ENCODE assay signal across 8 cellular contexts in genomic region chr6:37483917-37484785, GRCh38. TPM values are rescaled to one million over a fixed set of nuclear protein-coding genes. Genes with fewer than 3 reads are reported as not detected.
DNase-seq lines count a peak whose midpoint lies in the region; ATAC-seq and TF ChIP-seq lines count a peak whose summit lies in the region.

No MANE protein-coding gene starts in this region.

- no peak overlapping the region for H3K4me3 ChIP-seq in cardiac muscle cell

- peaks cover 22% of the 10 kb centered on the region for H3K4me1 ChIP-seq in cardiac muscle cell (ENCODE audit: low read depth)

- in situ Hi-C loops in SK-MEL-5 (cut with HindIII; ENCODE audit: low pct_unique_long_range_greater_than_20kb, low sequenced_read_pairs): no loop called here

- intact Hi-C loops in sciatic nerve (cut with DNase I): loop anchor here (10.0 kb wide), 2 partner anchors 81 to 211 kb away; partner anchors contain the start of gene MDGA1

- no peaks in the 10 kb centered on the region for H3K27me3 ChIP-seq in cardiac muscle cell

- no peaks in the 10 kb centered on the region for H3K9me3 ChIP-seq in cardiac muscle cell (ENCODE audit: low read depth)

- DNase-seq in Daoy (ENCODE audit: low read depth): peak; percentile 86
- peak; percentile 51 for DNase-seq in SK-MEL-5 (ENCODE audit: low read depth, low spot score)
- DNase-seq in activated naive CD4-positive, alpha-beta T cell treated with Interleukin-2 at 50 U/mL for 16 hours: peak; percentile 77
- peak; percentile 53 to 74 for DNase-seq in cardiac muscle cell (ENCODE audit: low read depth in 1 of 2, low spot score in 1 of 2)
- DNase-seq in sciatic nerve (ENCODE audit: low spot score): peak; percentile 69
- DNase-seq in foreskin melanocyte: no peak

- H3K27ac ChIP-seq in cardiac muscle cell: no peak overlapping the region

- peak; percentile 75 for TF ChIP-seq CTCF in cardiac muscle cell (IDR thresholded peaks at IDR 0.05; ENCODE audit: low read depth, low read length)

- peaks cover 7% of the 10 kb centered on the region for H3K36me3 ChIP-seq in cardiac muscle cell

- peak; percentile 52 for ATAC-seq in HG03565 (IDR thresholded peaks at IDR 0.05; ENCODE audit: unreplicated experiment)
- ATAC-seq in sciatic nerve: peak; percentile 64
- ATAC-seq in GM19463 (IDR thresholded peaks at IDR 0.05; ENCODE audit: unreplicated experiment): no peak

RNA-seq across cellular contexts. Expression of gene CCDC167, which starts 15.5 kb away (rescaled TPM):
- 115 and 126 TPM in 2 replicates for total RNA-seq in Daoy (2014; rRNA removed; shearing (Covaris generic))
- total RNA-seq in SK-MEL-5 (2014; rRNA removed; shearing (Covaris generic)): 31.1 and 40.7 TPM in 2 replicates
- polyA plus RNA-seq in SK-MEL-5 (2015; cell fraction: cytosol; rRNA removed): 32.1 and 61.6 TPM in 2 replicates
- polyA plus RNA-seq in SK-MEL-5 (2015; cell fraction: nucleus; rRNA removed): 3.5 and 4.3 TPM in 2 replicates
- total RNA-seq in cardiac muscle cell: 48.5 and 81.0 TPM in 2 replicates
- 82.5 and 99.2 TPM in 2 replicates for polyA plus RNA-seq in cardiac muscle cell
- 10.4 TPM for total RNA-seq in sciatic nerve

RNA-seq across cellular contexts. Expression of gene CMTR1, which starts 51.1 kb away (rescaled TPM):
- 38.2 and 38.5 TPM in 2 replicates for total RNA-seq in Daoy (2014; rRNA removed; shearing (Covaris generic))
- total RNA-seq in SK-MEL-5 (2014; rRNA removed; shearing (Covaris generic)): 32.4 and 32.9 TPM in 2 replicates
- polyA plus RNA-seq in SK-MEL-5 (2015; cell fraction: cytosol; rRNA removed): 29.9 and 34.3 TPM in 2 replicates
- polyA plus RNA-seq in SK-MEL-5 (2015; cell fraction: nucleus; rRNA removed): 190 and 212 TPM in 2 replicates
- 40.7 and 53.3 TPM in 2 replicates for total RNA-seq in cardiac muscle cell
- 41.2 and 42.5 TPM in 2 replicates for polyA plus RNA-seq in cardiac muscle cell
- 39.3 TPM for total RNA-seq in sciatic nerve
